ENCODE assay signal across 18 cellular contexts in genomic region chr2:57621984-57622383, GRCh38.
DNase-seq lines count a peak whose midpoint lies in the region; ATAC-seq and TF ChIP-seq lines count a peak whose summit lies in the region.
"Had no signal": no experiment of that assay in that cellular context is flagged by ENCODE, and none has a peak within 500 bp of the region (broad histone marks: within the 10 kb centered on the region; RNA-seq: fewer than 3 reads in every experiment).

No MANE protein-coding gene starts in this region.

- no peaks in the 10 kb centered on the region for H3K4me1 Mint-ChIP-seq in glutamatergic neuron (ENCODE audit: low read depth, unreplicated experiment)
- H3K4me1 Mint-ChIP-seq: CD14-positive monocyte; CD4-positive, alpha-beta memory T cell had no signal

- no peak overlapping the region for H3K27ac Mint-ChIP-seq in glutamatergic neuron (ENCODE audit: unreplicated experiment)
- H3K27ac Mint-ChIP-seq: CD14-positive monocyte; CD4-positive, alpha-beta memory T cell; HFFc6 had no signal

- H3K4me3 ChIP-seq in HUES6 (ENCODE audit: low read depth, low read length), result no peak overlapping the region
- H3K4me3 ChIP-seq: BLaER1 had no signal

- no peaks in the 10 kb centered on the region for H3K9me3 ChIP-seq in HUES6 (ENCODE audit: control insufficient read depth, insufficient read depth, low read depth, low read length)
- H3K9me3 ChIP-seq: BLaER1 had no signal

- DNase-seq in ELF-1 (ENCODE audit: low read depth, low spot score) (peak; percentile 1), astrocyte of the hippocampus (ENCODE audit: low read depth, low spot score) (peak; percentile 7), iPS DF 19.7 (ENCODE audit: low read depth, low spot score) (peak; percentile 5), glutamatergic neuron (no peak), COR-L47 (lab: John Stamatoyannopoulos, UW) (no peak), NCI-H526 treated with DMSO at 0.1 percent for 48 hours (lab: John Stamatoyannopoulos, UW) (no peak)
- DNase-seq: 8988T; Calu3; CD4-positive, alpha-beta memory T cell; DMS79 treated with DMSO at 0.1 percent for 48 hours; HFFc6; KG1 had no signal

- no peaks in the 10 kb centered on the region for H3K27me3 Mint-ChIP-seq in glutamatergic neuron (ENCODE audit: unreplicated experiment)
- H3K27me3 Mint-ChIP-seq: CD4-positive, alpha-beta memory T cell had no signal

- no peaks in the 10 kb centered on the region for H3K36me3 ChIP-seq in HUES6 (ENCODE audit: control insufficient read depth, insufficient read depth, low read length)
- H3K36me3 ChIP-seq: BLaER1 had no signal

- ATAC-seq in HG02870 (IDR thresholded peaks at IDR 0.05; ENCODE audit: unreplicated experiment), result no peak
- ATAC-seq: HCT116 had no signal

- H3K36me3 Mint-ChIP-seq in glutamatergic neuron (ENCODE audit: unreplicated experiment), result no peaks in the 10 kb centered on the region
- H3K36me3 Mint-ChIP-seq: CD14-positive monocyte; CD4-positive, alpha-beta memory T cell had no signal

- peaks cover 9% of the 10 kb centered on the region; the same call in 1 of the 2 replicates for H3K4me1 ChIP-seq in HUES6 (ENCODE audit: control insufficient read depth, insufficient read depth, low read length)

- H3K9ac ChIP-seq in HUES6 (ENCODE audit: low read length), result no peak overlapping the region
- H3K9ac ChIP-seq: BLaER1 had no signal

- no peaks in the 10 kb centered on the region for H3K9me3 Mint-ChIP-seq in glutamatergic neuron (ENCODE audit: unreplicated experiment)
- H3K9me3 Mint-ChIP-seq: HFFc6 had no signal

- H3K27ac ChIP-seq in HUES6 (ENCODE audit: low read depth, low read length), result peak overlapping the region; percentile 2; the same call in 1 of the 2 replicates
- H3K27ac ChIP-seq: BLaER1, HL-60 had no signal

- no peak for TF ChIP-seq CTCF in glutamatergic neuron (IDR thresholded peaks at IDR 0.05; ENCODE audit: partially characterized antibody, unreplicated experiment)

- H3K4me3 Mint-ChIP-seq in glutamatergic neuron (ENCODE audit: unreplicated experiment), result no peak overlapping the region
- H3K4me3 Mint-ChIP-seq: CD14-positive monocyte; CD4-positive, alpha-beta memory T cell; HFFc6 had no signal

- no peaks in the 10 kb centered on the region for H3K27me3 ChIP-seq in HUES6 (ENCODE audit: control insufficient read depth, insufficient read depth, low read length)
- H3K27me3 ChIP-seq: BLaER1 had no signal

Comparison
In these comparisons a context has a peak if more than half of its experiments do, and no peak if none do; other contexts are left out.
1. DNase-seq: peak in ELF-1 (single experiment), astrocyte of the hippocampus (single experiment) and iPS DF 19.7 (single experiment); none in glutamatergic neuron (single experiment), COR-L47 (single experiment) and NCI-H526 treated with DMSO at 0.1 percent for 48 hours (single experiment).